ENCODE assay signal across 10 cellular contexts in genomic region chr12:124928912-124929530, GRCh38. TPM values are rescaled to one million over a fixed set of nuclear protein-coding genes. Genes with fewer than 3 reads are reported as not detected.
DNase-seq lines count a peak whose midpoint lies in the region; ATAC-seq and TF ChIP-seq lines count a peak whose summit lies in the region.
"Had no signal": no experiment of that assay in that cellular context is flagged by ENCODE, and none has a peak within 500 bp of the region (broad histone marks: within the 10 kb centered on the region; RNA-seq: fewer than 3 reads in every experiment).

No MANE protein-coding gene starts in this region.

- no peak for ATAC-seq in effector memory CD8-positive, alpha-beta T cell (replicated peaks)
- ATAC-seq in GM19035 (IDR thresholded peaks at IDR 0.05; ENCODE audit: unreplicated experiment) = no peak

- H3K4me3 ChIP-seq in CD4-positive, alpha-beta memory T cell (ENCODE audit: low read length in 2 of 2) = peak overlapping the region in 1 of 2 donors; percentile 70
- H3K4me3 ChIP-seq in OCI-LY3 (ENCODE audit: low read length) = peak overlapping the region; percentile 98
- H3K4me3 ChIP-seq in trophoblast cell (ENCODE audit: low read depth, low read length) = no peak overlapping the region
- no peak overlapping the region for H3K4me3 ChIP-seq in lower leg skin (ENCODE audit: low read depth, poor library complexity, severe bottlenecking)

- peak overlapping the region; percentile 66 to 97 (median 94) for H3K4me3 Mint-ChIP-seq in CD4-positive, alpha-beta memory T cell
- H3K4me3 Mint-ChIP-seq in effector memory CD8-positive, alpha-beta T cell = peak overlapping the region; percentile 95 to 98

- H3K4me2 ChIP-seq in OCI-LY3 (ENCODE audit: low read length) = peak overlapping the region; percentile 88
- H3K4me2 ChIP-seq in trophoblast cell (ENCODE audit: low read length) = no peak overlapping the region

- H4K12ac ChIP-seq in trophoblast cell (ENCODE audit: low read depth, low read length) = no peak overlapping the region

- H2AK5ac ChIP-seq in trophoblast cell (ENCODE audit: low read length) = no peak overlapping the region

- TF ChIP-seq CTCF in OCI-LY3 (IDR thresholded peaks at IDR 0.05; ENCODE audit: low read depth, low read length) (no peak), lower leg skin (IDR thresholded peaks at IDR 0.05) (no peak)

- intact Hi-C loops in CD4-positive, alpha-beta memory T cell (cut with micrococcal nuclease) = no loop called here
- intact Hi-C loops in lower leg skin (cut with DNase I; ENCODE audit: low total_unique reads) = no loop called here

- H3K23ac ChIP-seq in trophoblast cell (ENCODE audit: low read length) = no peak overlapping the region

- H3K79me1 ChIP-seq in trophoblast cell (ENCODE audit: low read length) = peaks cover 2% of the 10 kb centered on the region

- TF ChIP-seq POLR2A in lower leg skin (IDR thresholded peaks at IDR 0.05) = no peak

- no peak overlapping the region for H2BK120ac ChIP-seq in trophoblast cell (ENCODE audit: insufficient read depth, low read length, poor library complexity)

- H4K8ac ChIP-seq in trophoblast cell (ENCODE audit: low read depth, low read length) = no peak overlapping the region

- no peak overlapping the region for H3K4ac ChIP-seq in trophoblast cell (ENCODE audit: low read depth, low read length)

- H2BK12ac ChIP-seq in trophoblast cell (ENCODE audit: low read length) = no peak overlapping the region

- H3K9ac ChIP-seq in OCI-LY3 (ENCODE audit: low read length) (peak overlapping the region; percentile 60; the same call in 1 of the 2 replicates), trophoblast cell (ENCODE audit: low read length) (no peak overlapping the region)

- H3K27ac ChIP-seq in CD4-positive, alpha-beta memory T cell (ENCODE audit: low read depth, low read length) = peak overlapping the region; percentile 57
- no peak overlapping the region for H3K27ac ChIP-seq in OCI-LY3 (ENCODE audit: low read length)
- H3K27ac ChIP-seq in trophoblast cell (ENCODE audit: low read depth, low read length) = no peak overlapping the region

- peaks cover 4 to 9% of the 10 kb centered on the region in 2 donors for H3K27me3 Mint-ChIP-seq in CD4-positive, alpha-beta memory T cell
- H3K27me3 Mint-ChIP-seq in effector memory CD8-positive, alpha-beta T cell = peaks cover 0 to 13% of the 10 kb centered on the region in 2 donors

- peaks cover 14% of the 10 kb centered on the region for H3K4me1 ChIP-seq in CD4-positive, alpha-beta memory T cell (ENCODE audit: insufficient read depth, low read length)
- H3K4me1 ChIP-seq in OCI-LY3 (ENCODE audit: low read length) (peaks cover 12% of the 10 kb centered on the region), trophoblast cell (ENCODE audit: control insufficient read depth in 1 of 2, insufficient read depth in 2 of 2, low read length in 2 of 2) (peaks cover 0 to 4% of the 10 kb centered on the region in 2 experiments)

- H3K36me3 ChIP-seq in CD4-positive, alpha-beta memory T cell (ENCODE audit: insufficient read depth, low read length) = no peaks in the 10 kb centered on the region
- H3K36me3 ChIP-seq in OCI-LY3 (replicated peaks; ENCODE audit: low read depth, low read length) (no peaks in the 10 kb centered on the region), trophoblast cell (ENCODE audit: control insufficient read depth in 1 of 2, insufficient read depth in 2 of 2, low read length in 2 of 2) (no peaks in the 10 kb centered on the region)

- H4K20me1 ChIP-seq in OCI-LY3 (ENCODE audit: insufficient read depth, low read length) = no peaks in the 10 kb centered on the region

- CTCF ChIA-PET in CD4-positive, alpha-beta memory T cell (lab: Charles Lee; ENCODE audit: partially characterized antibody) = interaction anchor here (1.0 to 30.2 kb wide), 5 partner anchors 11 to 23 kb away, joined by 4 to 898 read pairs (median 26); partner anchors contain the start of gene UBC

- no peaks in the 10 kb centered on the region for H3K9me3 ChIP-seq in CD4-positive, alpha-beta memory T cell (ENCODE audit: control insufficient read depth in 1 of 2, low read length in 2 of 2)
- H3K9me3 ChIP-seq in OCI-LY3 (ENCODE audit: insufficient read depth, low read length) (no peaks in the 10 kb centered on the region), trophoblast cell (ENCODE audit: insufficient read depth, low read depth, low read length) (no peaks in the 10 kb centered on the region)

- H3K18ac ChIP-seq in trophoblast cell (ENCODE audit: low read length) = no peak overlapping the region

- H2AFZ ChIP-seq in OCI-LY3 (ENCODE audit: low read depth, low read length) (0 out of 2 replicates have a peak overlapping the region, but pooled peaks have one; percentile 88), trophoblast cell (ENCODE audit: insufficient read depth, low read length, poor library complexity) (no peak overlapping the region)

- DNase-seq in CD4-positive, alpha-beta memory T cell = peak in 1 of 5 donors; percentile 16
- no peak for DNase-seq in effector memory CD8-positive, alpha-beta T cell
- DNase-seq in trophoblast cell = peak; percentile 73 to 75
- DNase-seq in UCSD-AML1 (lab: John Stamatoyannopoulos, UW; ENCODE audit: unreplicated experiment) = no peak
- no peak for DNase-seq in A172 (ENCODE audit: low spot score)
- DNase-seq in lower leg skin (ENCODE audit: low spot score in 2 of 2) = no peak
- DNase-seq: NCI-H524 treated with DMSO at 0.1 percent for 48 hours, retina had no signal

- peaks cover 0 to 12% (median 1%) of the 10 kb centered on the region in 8 donors for H3K9me3 Mint-ChIP-seq in CD4-positive, alpha-beta memory T cell
- peaks cover 0 to 3% of the 10 kb centered on the region in 2 donors for H3K9me3 Mint-ChIP-seq in effector memory CD8-positive, alpha-beta T cell

- H3K27me3 ChIP-seq in CD4-positive, alpha-beta memory T cell (ENCODE audit: insufficient read depth, low read length) = no peaks in the 10 kb centered on the region
- no peaks in the 10 kb centered on the region; the same call in 1 of the 2 replicates for H3K27me3 ChIP-seq in OCI-LY3 (ENCODE audit: low read depth, low read length)
- no peaks in the 10 kb centered on the region for H3K27me3 ChIP-seq in trophoblast cell (ENCODE audit: insufficient read depth, low read length)

- no CpG with 5 or more reads among the region's 11 CpGs for WGBS in trophoblast cell (ENCODE audit: extremely low coverage, insufficient coverage, insufficient read length)
- WGBS in lower leg skin, 2 donors = 84 to 95% methylated on average over 11 of the region's 11 CpGs

- POLR2A ChIA-PET in CD4-positive, alpha-beta memory T cell (lab: Charles Lee; ENCODE audit: partially characterized antibody) = interaction anchor here (1.8 to 4.0 kb wide), 5 partner anchors 10 to 64 kb away, joined by 4 to 233 read pairs (median 23); partner anchors contain the start of genes BRI3BP and UBC

- H3K27ac Mint-ChIP-seq in CD4-positive, alpha-beta memory T cell = peak overlapping the region in 6 of 7 donors; percentile 91 to 100 (median 99)
- H3K27ac Mint-ChIP-seq in effector memory CD8-positive, alpha-beta T cell = peak overlapping the region; percentile 100

- H3K79me2 ChIP-seq in OCI-LY3 (ENCODE audit: low read length) = no peaks in the 10 kb centered on the region
- H3K79me2 ChIP-seq in trophoblast cell (ENCODE audit: control insufficient read depth, insufficient read depth, low read length, poor library complexity) = peaks cover 2% of the 10 kb centered on the region

- no peak overlapping the region for H4K91ac ChIP-seq in trophoblast cell (ENCODE audit: low read depth, low read length)

- H3K14ac ChIP-seq in trophoblast cell (ENCODE audit: low read length) = no peak overlapping the region

- peaks cover 0 to 12% of the 10 kb centered on the region in 2 donors for H3K36me3 Mint-ChIP-seq in CD4-positive, alpha-beta memory T cell
- H3K36me3 Mint-ChIP-seq in effector memory CD8-positive, alpha-beta T cell (ENCODE audit: insufficient read depth) = peaks cover 38% of the 10 kb centered on the region

- H3K4me1 Mint-ChIP-seq in CD4-positive, alpha-beta memory T cell = peaks cover 16 to 38% (median 27%) of the 10 kb centered on the region in 4 donors
- H3K4me1 Mint-ChIP-seq in effector memory CD8-positive, alpha-beta T cell (ENCODE audit: low read depth in 2 of 2) = peaks cover 24 to 27% of the 10 kb centered on the region in 2 donors

- H2BK5ac ChIP-seq in trophoblast cell (ENCODE audit: low read depth, low read length, poor library complexity) = no peak overlapping the region

RNA-seq across cellular contexts. Expression of gene UBC, which starts 14.6 kb away (rescaled TPM):
- 100 to 1,000 TPM; 858 to 878 TPM for total RNA-seq in CD4-positive, alpha-beta memory T cell
- 1,000 to 10,000 TPM in 1 of 2 donors, 100 to 1,000 TPM in 1; 853 to 1,668 TPM for polyA plus RNA-seq in CD4-positive, alpha-beta memory T cell
- 1,300 and 1,363 TPM in 2 replicates for polyA plus RNA-seq in trophoblast cell (2013)
- total RNA-seq in A172 (2014; rRNA removed; shearing (Covaris generic)) = 1,288 and 1,521 TPM in 2 replicates
- 1,000 to 10,000 TPM; 1,350 to 1,636 (median 1,452) TPM for total RNA-seq in lower leg skin

RNA-seq across cellular contexts. Expression of gene DHX37, which starts 59.9 kb away (rescaled TPM):
- 10 to 100 TPM; 26.8 to 27.2 TPM for total RNA-seq in CD4-positive, alpha-beta memory T cell
- 1 to 10 TPM; 1.1 to 3.6 TPM for polyA plus RNA-seq in CD4-positive, alpha-beta memory T cell
- 10.0 and 11.2 TPM in 2 replicates for polyA plus RNA-seq in trophoblast cell (2013)
- total RNA-seq in A172 (2014; rRNA removed; shearing (Covaris generic)) = 22.7 and 25.8 TPM in 2 replicates
- total RNA-seq in lower leg skin = 10 to 100 TPM in 3 of 4 donors, 1 to 10 TPM in 1; 8.9 to 16.9 (median 13.5) TPM

Comparison
In these comparisons a context has a peak if more than half of its experiments do, and no peak if none do; other contexts are left out.
1. DNase-seq: peak in trophoblast cell (2 of 2); none in effector memory CD8-positive, alpha-beta T cell (0 of 3), UCSD-AML1 (single experiment), A172 (single experiment) and lower leg skin (0 of 2).